ENCODE assay signal across 1 cellular context in genomic region chr2:231188506-231189170, GRCh38.
TF ChIP-seq lines count a peak whose summit lies in the region.

No MANE protein-coding gene starts in this region.

TF ChIP-seq in HepG2, 621 proteins besides CTCF, POLR2A, EP300 and RAD21 (continued from another document):
- no peak for TF ChIP-seq PAX8 (CRISPR knock-in tag; IDR thresholded peaks at IDR 0.05; ENCODE audit: borderline replicate concordance)
- TF ChIP-seq KMT2A (CRISPR knock-in tag; IDR thresholded peaks at IDR 0.05) = no peak
